ENCODE assay signal across 8 cellular contexts in the genomic region with DNA sequence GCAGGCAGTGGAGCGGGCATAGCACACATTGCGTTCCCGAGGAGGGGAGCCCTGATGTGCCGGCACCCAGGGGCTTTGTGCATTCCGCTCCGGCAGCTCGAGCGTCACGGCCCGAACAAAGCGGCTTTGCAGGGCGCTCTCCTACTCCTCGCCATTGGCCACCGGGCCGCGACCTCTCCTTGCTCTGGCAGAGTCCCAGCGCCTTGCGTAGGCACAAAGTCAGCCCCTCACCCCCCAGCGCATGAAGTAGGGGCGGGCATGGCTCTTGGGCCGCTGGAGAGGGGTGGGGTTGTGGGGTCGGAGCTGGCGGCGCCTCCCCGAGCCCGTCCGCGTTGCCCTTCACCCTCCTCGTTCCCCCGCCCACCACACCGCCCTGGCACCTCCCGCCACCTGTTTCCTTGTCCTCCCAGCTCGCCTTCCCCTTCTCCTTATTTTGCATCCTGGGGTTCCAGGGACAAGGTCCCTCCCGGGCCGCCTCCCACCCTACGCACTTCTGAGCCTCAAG. TPM values are rescaled to one million over a fixed set of nuclear protein-coding genes. Genes with fewer than 3 reads are reported as not detected.
DNase-seq lines count a peak whose midpoint lies in the region; ATAC-seq and TF ChIP-seq lines count a peak whose summit lies in the region.

No MANE protein-coding gene starts in this region.

- TF ChIP-seq EP300 in stomach (IDR thresholded peaks at IDR 0.05), result no peak

- peaks cover 22% of the 10 kb centered on the region for H3K4me1 Mint-ChIP-seq in activated CD8-positive, alpha-beta T cell treated with anti-CD3 and anti-CD28 coated beads, Interleukin-2, amount 10 ng/mL, durations not matched to agents 7 days and 5 days (ENCODE audit: low read depth)
- H3K4me1 Mint-ChIP-seq in endothelial cell (ENCODE audit: unreplicated experiment), result peaks cover 7% of the 10 kb centered on the region

- peaks cover 28% of the 10 kb centered on the region for H3K27me3 Mint-ChIP-seq in activated CD8-positive, alpha-beta T cell treated with anti-CD3 and anti-CD28 coated beads, Interleukin-2, amount 10 ng/mL, durations not matched to agents 7 days and 5 days (ENCODE audit: low read depth)
- H3K27me3 Mint-ChIP-seq in endothelial cell (ENCODE audit: unreplicated experiment), result peaks cover 10% of the 10 kb centered on the region

- intact Hi-C loops in stomach (cut with DNase I; ENCODE audit: low total_unique reads), result no loop called here

- peaks cover 10 to 59% (median 47%) of the 10 kb centered on the region in 4 donors for H3K4me1 ChIP-seq in stomach

- H3K36me3 ChIP-seq in stomach, result peaks cover 0 to 19% (median 4%) of the 10 kb centered on the region in 4 donors

- no peaks in the 10 kb centered on the region for H3K27me3 ChIP-seq in stomach

- no peaks in the 10 kb centered on the region for H3K9me3 ChIP-seq in stomach

- CTCF ChIA-PET in activated CD8-positive, alpha-beta T cell treated with anti-CD3 and anti-CD28 coated beads, Interleukin-2, amount 10 ng/mL, durations not matched to agents 7 days and 5 days (lab: Charles Lee), result interaction anchor here (1.4 to 1.8 kb wide), 4 partner anchors 34 to 143 kb away, joined by 3 to 6 read pairs (median 4); a partner anchor contains a TSS

- DNase-seq in DMS153 treated with DMSO at 0.1 percent for 48 hours (lab: John Stamatoyannopoulos, UW; ENCODE audit: unreplicated experiment), result peak; percentile 44
- no peak for DNase-seq in LNCaP clone FGC (ENCODE audit: low read depth)
- peak; percentile 51 for DNase-seq in activated CD8-positive, alpha-beta T cell treated with anti-CD3 and anti-CD28 coated beads, Interleukin-2, amount 10 ng/mL, durations not matched to agents 7 days and 5 days
- peak; percentile 24 for DNase-seq in endothelial cell (ENCODE audit: low spot score)
- peak; percentile 77 for DNase-seq in midbrain (lab: John Stamatoyannopoulos, UW)
- DNase-seq in stomach, result peak; percentile 75
- no peak for DNase-seq in OCI-M2 (lab: John Stamatoyannopoulos, UW; ENCODE audit: unreplicated experiment)

- peak overlapping the region; percentile 51 for H3K27ac Mint-ChIP-seq in activated CD8-positive, alpha-beta T cell treated with anti-CD3 and anti-CD28 coated beads, Interleukin-2, amount 10 ng/mL, durations not matched to agents 7 days and 5 days
- no peak overlapping the region for H3K27ac Mint-ChIP-seq in endothelial cell (ENCODE audit: unreplicated experiment)

- no peaks in the 10 kb centered on the region for H3K9me3 Mint-ChIP-seq in activated CD8-positive, alpha-beta T cell treated with anti-CD3 and anti-CD28 coated beads, Interleukin-2, amount 10 ng/mL, durations not matched to agents 7 days and 5 days (ENCODE audit: insufficient read depth)
- no peaks in the 10 kb centered on the region for H3K9me3 Mint-ChIP-seq in endothelial cell (ENCODE audit: unreplicated experiment)

- 1 to 6% (median 1%) methylated on average over 26 to 36 of the region's 36 CpGs for WGBS in stomach, 5 donors

- TF ChIP-seq CTCF in LNCaP clone FGC (IDR thresholded peaks at IDR 0.05; ENCODE audit: control insufficient read depth, extremely low read depth, insufficient read depth) (no peak), endothelial cell (IDR thresholded peaks at IDR 0.05; ENCODE audit: unreplicated experiment) (no peak), stomach (IDR thresholded peaks at IDR 0.05) (no peak)

- ATAC-seq in activated CD8-positive, alpha-beta T cell treated with anti-CD3 and anti-CD28 coated beads, Interleukin-2, amount 10 ng/mL, durations not matched to agents 7 days and 5 days, result peak; percentile 13
- ATAC-seq in GM21381 (IDR thresholded peaks at IDR 0.05; ENCODE audit: unreplicated experiment), result no peak

- POLR2A ChIA-PET in activated CD8-positive, alpha-beta T cell treated with anti-CD3 and anti-CD28 coated beads, Interleukin-2, amount 10 ng/mL, durations not matched to agents 7 days and 5 days (lab: Charles Lee), result interaction anchor here (0.6 kb wide), 1 partner anchor 9 kb away, joined by 3 read pairs; no protein-coding TSS in a partner anchor

- H3K27ac ChIP-seq in stomach, result peak overlapping the region; percentile 89 to 97 (median 95)

- H3K4me3 ChIP-seq in LNCaP clone FGC (ENCODE audit: low read depth, low read length) (peak overlapping the region; percentile 55), stomach (peak overlapping the region; percentile 66 to 95 (median 82))

- H3K4me3 Mint-ChIP-seq in activated CD8-positive, alpha-beta T cell treated with anti-CD3 and anti-CD28 coated beads, Interleukin-2, amount 10 ng/mL, durations not matched to agents 7 days and 5 days, result peak overlapping the region; percentile 75
- peak overlapping the region; percentile 88 for H3K4me3 Mint-ChIP-seq in endothelial cell (ENCODE audit: unreplicated experiment)

- peaks cover 11% of the 10 kb centered on the region for H3K36me3 Mint-ChIP-seq in activated CD8-positive, alpha-beta T cell treated with anti-CD3 and anti-CD28 coated beads, Interleukin-2, amount 10 ng/mL, durations not matched to agents 7 days and 5 days (ENCODE audit: low read depth)
- H3K36me3 Mint-ChIP-seq in endothelial cell (ENCODE audit: low read depth, unreplicated experiment), result peaks cover 3% of the 10 kb centered on the region

- TF ChIP-seq POLR2A in stomach (IDR thresholded peaks at IDR 0.05), result no peak

RNA-seq across cellular contexts. Expression of a gene that starts 0.8 kb away (rescaled TPM):
- 10 to 100 TPM; 17.9 to 18.1 TPM for total RNA-seq in activated CD8-positive, alpha-beta T cell treated with anti-CD3 and anti-CD28 coated beads, Interleukin-2, amount 10 ng/mL, durations not matched to agents 7 days and 5 days
- total RNA-seq in endothelial cell (ENCODE audit: unreplicated experiment) (12.6 TPM), stomach (10 to 100 TPM in 4 of 5 donors, 1 to 10 TPM in 1; 8.2 to 28.8 (median 19.4) TPM)
- 1 to 10 TPM; 3.4 to 8.6 (median 5.3) TPM for polyA plus RNA-seq in stomach

Comparison
In these comparisons a context has a peak if more than half of its experiments do, and no peak if none do; other contexts are left out.
1. DNase-seq: peak in DMS153 treated with DMSO at 0.1 percent for 48 hours (single experiment), activated CD8-positive, alpha-beta T cell treated with anti-CD3 and anti-CD28 coated beads, Interleukin-2, amount 10 ng/mL, durations not matched to agents 7 days and 5 days (single experiment), endothelial cell (single experiment), midbrain (single experiment) and stomach (single experiment); none in LNCaP clone FGC (single experiment) and OCI-M2 (single experiment).